In the genomic region with DNA sequence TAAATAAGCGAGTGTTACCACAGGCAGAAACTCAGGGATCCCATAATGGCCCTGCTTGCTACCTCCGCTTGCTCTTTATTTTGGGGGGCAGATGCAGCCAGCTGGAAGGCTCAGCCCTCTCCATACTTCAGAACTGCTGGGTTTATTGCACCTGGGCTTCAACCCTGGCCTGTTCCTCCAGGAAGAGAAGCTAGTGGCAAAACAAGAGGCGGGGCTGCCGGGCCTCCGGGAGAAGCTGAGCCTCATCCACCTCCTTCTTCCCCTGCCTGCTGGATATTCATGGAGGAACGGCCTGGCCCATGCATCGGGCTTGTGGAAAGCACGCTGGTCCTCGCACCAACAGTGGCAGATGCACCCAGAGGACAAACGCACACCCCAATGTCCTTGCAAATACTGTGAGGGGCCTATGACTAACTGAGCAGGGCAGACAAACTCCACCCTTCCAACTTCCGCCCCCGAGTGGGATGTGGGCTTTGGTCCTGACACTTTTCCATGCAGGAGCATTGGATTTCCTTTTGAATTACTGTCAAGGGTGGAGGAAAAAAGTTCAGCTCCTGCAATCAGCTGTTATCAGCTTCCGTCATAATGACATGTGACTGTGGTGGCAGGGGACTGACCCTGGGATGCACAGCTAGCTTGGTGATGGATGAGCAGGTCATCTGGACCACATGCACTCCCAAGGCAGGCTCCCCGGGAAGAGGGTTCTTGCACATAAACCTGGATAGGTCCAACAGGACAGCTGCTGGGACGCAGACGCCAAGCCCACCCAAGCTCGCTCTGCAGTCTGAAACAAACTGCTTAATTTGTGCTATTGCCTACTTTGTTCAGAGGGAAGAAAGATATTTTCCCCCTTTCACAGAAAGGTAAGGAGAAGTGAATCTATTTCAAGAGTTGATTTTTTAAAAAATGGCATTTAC, we compare ENCODE assay signal across 32 cellular contexts. TPM values are rescaled to one million over a fixed set of nuclear protein-coding genes. Genes with fewer than 3 reads are reported as not detected.
"Had no signal": no experiment of that assay in that cellular context is flagged by ENCODE, and none has a peak within 500 bp of the region (broad histone marks: within the 10 kb centered on the region; RNA-seq: fewer than 3 reads in every experiment).

No MANE protein-coding gene starts in this region.

- H3K27ac Mint-ChIP-seq: activated CD4-positive, alpha-beta memory T cell treated with anti-CD3 and anti-CD28 coated beads for 36 hours; activated naive CD4-positive, alpha-beta T cell treated with anti-CD3 and anti-CD28 coated beads, Interleukin-2, amount 10 ng/mL, durations not matched to agents 7 days and 5 days; activated naive CD8-positive, alpha-beta T cell treated with anti-CD3 and anti-CD28 coated beads, Interleukin-2, amount 10 ng/mL, durations not matched to agents 7 days and 5 days; activated T-cell treated with anti-CD3 and anti-CD28 coated beads, Interleukin-2, amount 50 U/mL, for 24 hours; stimulated activated naive B cell treated with anti-CD40 and anti-IgM and Interleukin-4, amounts not matched to agents 10 μg/mL and 1 μg/mL and 100 μg/mL, for 72 hours; type B pancreatic cell had no signal

- H3K27me3 Mint-ChIP-seq: activated CD4-positive, alpha-beta memory T cell treated with anti-CD3 and anti-CD28 coated beads for 36 hours; activated T-cell treated with anti-CD3 and anti-CD28 coated beads, Interleukin-2, amount 50 U/mL, for 24 hours had no signal

- H3K4me3 Mint-ChIP-seq: activated CD4-positive, alpha-beta memory T cell treated with anti-CD3 and anti-CD28 coated beads for 36 hours; activated naive CD4-positive, alpha-beta T cell treated with anti-CD3 and anti-CD28 coated beads, Interleukin-2, amount 10 ng/mL, durations not matched to agents 7 days and 5 days; activated naive CD8-positive, alpha-beta T cell treated with anti-CD3 and anti-CD28 coated beads, Interleukin-2, amount 10 ng/mL, durations not matched to agents 7 days and 5 days; activated T-cell treated with anti-CD3 and anti-CD28 coated beads, Interleukin-2, amount 50 U/mL, for 24 hours; nephron; stimulated activated naive B cell treated with anti-CD40 and anti-IgM and Interleukin-4, amounts not matched to agents 10 μg/mL and 1 μg/mL and 100 μg/mL, for 72 hours; type B pancreatic cell had no signal

- DNase-seq: activated CD4-positive, alpha-beta memory T cell treated with anti-CD3 and anti-CD28 coated beads for 36 hours; activated CD4-positive, alpha-beta T cell treated with anti-CD3 and anti-CD28 coated beads for 48 hours; activated CD8-positive, alpha-beta memory T cell treated with anti-CD3 and anti-CD28 coated beads, Interleukin-2, amount 50 U/mL, for 48 hours; activated gamma-delta T cell; activated naive CD4-positive, alpha-beta T cell treated with anti-CD3 and anti-CD28 coated beads, Interleukin-2, amount 10 ng/mL, durations not matched to agents 7 days and 5 days; activated naive CD8-positive, alpha-beta T cell treated with anti-CD3 and anti-CD28 coated beads, Interleukin-2, amount 10 ng/mL, durations not matched to agents 7 days and 5 days; activated T-cell treated with anti-CD3 and anti-CD28 coated beads, Interleukin-2, amount 50 U/mL, for 24 hours; brain microvascular endothelial cell; caudate nucleus; foreskin keratinocyte; heart right ventricle; kidney glomerular epithelial cell; mesendoderm; ovary; retina; stimulated activated CD4-positive, alpha-beta T cell treated with anti-CD3 and anti-CD28 coated beads, Interleukin-15, amount 100 ng/mL, for 24 hours; stimulated activated CD4-positive, alpha-beta T cell treated with anti-CD3 and anti-CD28 coated beads, Interleukin-2, amount 100 ng/mL, for 24 hours; stimulated activated naive B cell treated with anti-CD40 and anti-IgM and Interleukin-4, amounts not matched to agents 10 μg/mL and 1 μg/mL and 100 μg/mL, for 72 hours; uterus had no signal

- H3K36me3 ChIP-seq: brain microvascular endothelial cell, esophagus muscularis mucosa, heart right ventricle, left lung, neutrophil, ovary, prostate gland, uterus had no signal

- H3K4me1 ChIP-seq: foreskin keratinocyte had no signal

- H3K27ac ChIP-seq: brain microvascular endothelial cell, esophagus muscularis mucosa, foreskin keratinocyte, heart right ventricle, left lung, neutrophil, ovary, prostate gland, VCaP had no signal

- H3K4me2 ChIP-seq: smooth muscle cell had no signal

- H3K27me3 ChIP-seq: brain microvascular endothelial cell, esophagus muscularis mucosa, ovary, uterus had no signal

- H3K36me3 Mint-ChIP-seq: activated CD4-positive, alpha-beta memory T cell treated with anti-CD3 and anti-CD28 coated beads for 36 hours; activated naive CD4-positive, alpha-beta T cell treated with anti-CD3 and anti-CD28 coated beads, Interleukin-2, amount 10 ng/mL, durations not matched to agents 7 days and 5 days; activated naive CD8-positive, alpha-beta T cell treated with anti-CD3 and anti-CD28 coated beads, Interleukin-2, amount 10 ng/mL, durations not matched to agents 7 days and 5 days; stimulated activated naive B cell treated with anti-CD40 and anti-IgM and Interleukin-4, amounts not matched to agents 10 μg/mL and 1 μg/mL and 100 μg/mL, for 72 hours; type B pancreatic cell had no signal

- H3K4me3 ChIP-seq: esophagus muscularis mucosa, heart right ventricle, left lung, lung, ovary, prostate gland, smooth muscle cell, uterus had no signal

- H3K9me3 ChIP-seq: esophagus muscularis mucosa, heart right ventricle, left lung, neutrophil, ovary, prostate gland, uterus had no signal

- H3K9me3 Mint-ChIP-seq: activated CD4-positive, alpha-beta memory T cell treated with anti-CD3 and anti-CD28 coated beads for 36 hours; activated naive CD4-positive, alpha-beta T cell treated with anti-CD3 and anti-CD28 coated beads, Interleukin-2, amount 10 ng/mL, durations not matched to agents 7 days and 5 days; activated naive CD8-positive, alpha-beta T cell treated with anti-CD3 and anti-CD28 coated beads, Interleukin-2, amount 10 ng/mL, durations not matched to agents 7 days and 5 days; activated T-cell treated with anti-CD3 and anti-CD28 coated beads, Interleukin-2, amount 50 U/mL, for 24 hours; nephron; stimulated activated naive B cell treated with anti-CD40 and anti-IgM and Interleukin-4, amounts not matched to agents 10 μg/mL and 1 μg/mL and 100 μg/mL, for 72 hours; type B pancreatic cell had no signal

RNA-seq across cellular contexts. Expression of a gene that starts 30.4 kb away (rescaled TPM):
- total RNA-seq: astrocyte, foreskin keratinocyte, glomerular endothelial cell, mononuclear cell, temporal lobe had no signal
- polyA plus RNA-seq: foreskin keratinocyte had no signal
